In the genomic region with DNA sequence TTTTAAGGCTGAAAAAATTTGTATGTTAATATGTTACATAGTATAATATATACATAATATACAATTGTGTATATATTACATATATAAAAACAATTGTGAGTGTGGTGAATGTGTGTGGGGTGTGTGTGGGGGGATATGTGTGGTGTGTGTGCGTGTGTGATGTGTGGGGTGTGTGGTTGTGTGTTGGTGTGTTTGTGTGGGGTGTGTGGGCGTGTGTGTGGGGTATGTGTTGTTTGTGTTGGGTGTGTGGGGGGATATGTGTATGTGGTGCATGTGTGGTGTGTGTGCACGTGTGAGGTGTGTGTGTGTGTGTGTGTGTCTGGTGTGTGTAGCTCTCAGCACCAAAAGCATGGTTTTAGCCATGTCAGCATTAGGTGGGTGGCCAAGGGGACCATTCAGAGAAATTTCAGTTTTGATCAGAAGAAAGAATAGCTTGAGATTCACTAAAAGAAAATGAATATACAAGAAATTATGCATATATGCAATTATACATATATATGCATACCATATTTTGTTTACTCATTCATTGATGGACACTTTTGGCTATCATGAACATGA, we compare ENCODE assay signal across 1 cellular context.
TF ChIP-seq lines count a peak whose summit lies in the region.

No MANE protein-coding gene starts in this region.

TF ChIP-seq in HEK293, 187 proteins besides CTCF, POLR2A, EP300 and RAD21 (continued from another document):
- no peak for TF ChIP-seq ZNF10 (tag by site-specific recombination; IDR thresholded peaks at IDR 0.05)
- no peak for TF ChIP-seq ZBTB20 (tag by site-specific recombination; IDR thresholded peaks at IDR 0.05)
